Comparison of ENCODE assay signal across 8 cellular contexts in the genomic region with DNA sequence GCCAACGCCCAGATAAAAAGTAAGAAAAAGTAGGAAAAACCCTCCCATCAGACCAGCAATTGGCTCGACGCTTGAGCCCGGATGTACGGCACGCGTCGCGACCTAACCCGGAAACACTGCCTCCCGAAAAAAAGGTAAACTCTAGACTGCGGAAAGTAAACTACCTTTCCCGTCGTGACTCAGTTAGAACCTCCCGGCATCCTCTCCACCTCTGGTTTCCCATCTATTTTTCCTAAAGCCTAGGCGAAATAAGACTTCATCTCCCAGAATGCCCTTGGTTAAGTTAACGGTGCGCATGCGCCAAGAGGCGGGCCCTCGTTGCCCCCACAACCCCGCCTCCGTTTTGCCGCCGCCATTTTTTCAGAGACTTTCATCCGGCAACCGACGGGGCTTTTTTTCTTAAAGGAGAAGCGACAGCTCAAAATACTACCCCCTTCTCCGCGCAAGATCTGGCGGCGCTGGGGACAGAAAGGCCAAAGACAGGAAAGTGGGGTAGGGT. TPM values are rescaled to one million over a fixed set of nuclear protein-coding genes. Genes with fewer than 3 reads are reported as not detected.
DNase-seq lines count a peak whose midpoint lies in the region; ATAC-seq and TF ChIP-seq lines count a peak whose summit lies in the region.

No MANE protein-coding gene starts in this region.

- intact Hi-C loops in lower lobe of right lung (cut with DNase I) = no loop called here

- no peaks in the 10 kb centered on the region for H3K9me3 ChIP-seq in lower lobe of right lung

- peaks cover 67% of the 10 kb centered on the region for H3K4me1 ChIP-seq in lower lobe of right lung

- DNase-seq in DMS153 (lab: John Stamatoyannopoulos, UW) (peak; percentile 98), HT-29 (ENCODE audit: low spot score) (peak; percentile 99), NK-92 (lab: John Stamatoyannopoulos, UW; ENCODE audit: unreplicated experiment) (peak; percentile 61), lower lobe of right lung (peak; percentile 94)
- DNase-seq in activated CD8-positive, alpha-beta memory T cell treated with anti-CD3 and anti-CD28 coated beads for 48 hours (ENCODE audit: low read depth in 2 of 3, low spot score in 2 of 3) = peak; percentile 79 to 87 (median 80)
- peak; percentile 90 for DNase-seq in effector CD8-positive, alpha-beta T cell (lab: John Stamatoyannopoulos, UW)
- peak; percentile 83 to 90 (median 87) for DNase-seq in stimulated activated CD4-positive, alpha-beta T cell treated with anti-CD3 and anti-CD28 coated beads, TNF-alpha, amount 100 ng/mL, for 1 hour (ENCODE audit: low read depth in 3 of 3, low spot score in 1 of 3)

- ATAC-seq in lower lobe of right lung (peak; percentile 84 to 86), HG03442 (IDR thresholded peaks at IDR 0.05; ENCODE audit: unreplicated experiment) (no peak)

- H3K36me3 ChIP-seq in lower lobe of right lung = no peaks in the 10 kb centered on the region

- peak overlapping the region; percentile 72 for H3K4me3 ChIP-seq in lower lobe of right lung

- TF ChIP-seq CTCF in lower lobe of right lung (IDR thresholded peaks at IDR 0.05) = no peak

- H3K27ac ChIP-seq in lower lobe of right lung = peak overlapping the region; percentile 98

- no peaks in the 10 kb centered on the region for H3K27me3 ChIP-seq in lower lobe of right lung (ENCODE audit: low read depth)

RNA-seq across cellular contexts. Expression of gene ZFP91, which starts 0.7 kb away (rescaled TPM):
- 42.8 TPM in 2 replicates for total RNA-seq in HT-29 (2014; rRNA removed; shearing (Covaris generic))
- total RNA-seq in lower lobe of right lung = 44.5 TPM

RNA-seq across cellular contexts. Expression of gene LPXN, which starts 2.5 kb away (rescaled TPM):
- 1.1 and 1.7 TPM in 2 replicates for total RNA-seq in HT-29 (2014; rRNA removed; shearing (Covaris generic))
- 71.6 TPM for total RNA-seq in lower lobe of right lung

RNA-seq across cellular contexts. Expression of gene CNTF, which starts 44.3 kb away (rescaled TPM):
- 1.3 and 1.6 TPM in 2 replicates for total RNA-seq in HT-29 (2014; rRNA removed; shearing (Covaris generic))
- 1.9 TPM for total RNA-seq in lower lobe of right lung

Comparison
In these comparisons a context has a peak if more than half of its experiments do, and no peak if none do; other contexts are left out.
1. RNA of gene LPXN, which starts 2.5 kb away (total RNA-seq): 71.6 TPM in lower lobe of right lung (single experiment); 1.1 to 1.7 TPM in HT-29; every median in the first group is over 10 times any median in the second.
2. Peak in every context shown above with its lines, with median percentiles within 50 percentile points of each other: DNase-seq.